In genomic region chr1:56482486-56482885, GRCh38 we compare ENCODE assay signal across 23 cellular contexts.
DNase-seq lines count a peak whose midpoint lies in the region; ATAC-seq, FAIRE-seq and TF ChIP-seq lines count a peak whose summit lies in the region.
"Had no signal": no experiment of that assay in that cellular context is flagged by ENCODE, and none has a peak within 500 bp of the region (broad histone marks: within the 10 kb centered on the region; RNA-seq: fewer than 3 reads in every experiment).

No MANE protein-coding gene starts in this region.

- intact Hi-C loops in GM12878 (cut with micrococcal nuclease; ENCODE audit: unreplicated experiment) = no loop called here
- intact Hi-C loops in HepG2 (cut with micrococcal nuclease; ENCODE audit: unreplicated experiment) = loop anchor here (1.0 kb wide), 1 partner anchor 12 kb away; no protein-coding TSS in a partner anchor
- intact Hi-C loops in natural killer cell (cut with micrococcal nuclease) = no loop called here

- H3K9me3 ChIP-seq in GM12878 (replicated peaks; ENCODE audit: control insufficient read depth, insufficient read depth, low read length) (no peaks in the 10 kb centered on the region), HepG2 (ENCODE audit: low read length) (no peaks in the 10 kb centered on the region)
- H3K9me3 ChIP-seq: BLaER1, Caco-2 had no signal

- H3K27me3 Mint-ChIP-seq in natural killer cell (ENCODE audit: low read depth in 2 of 2) = peaks cover 21 to 55% of the 10 kb centered on the region in 2 donors

- H3K27ac ChIP-seq in GM12878 (ENCODE audit: control insufficient read depth, insufficient read depth) (no peak overlapping the region), HepG2 (ENCODE audit: extremely low read length, insufficient read depth, low read length) (no peak overlapping the region)
- H3K27ac ChIP-seq: 22Rv1, BLaER1, C4-2B, GM23248 had no signal

- no peak for FAIRE-seq in GM12878 (lab: Jason Lieb, UNC)
- FAIRE-seq in HepG2 (lab: Jason Lieb, UNC) = peak; percentile 64
- FAIRE-seq: G401.6, GM18507, GM19239, H1 had no signal

- DNase-seq in DMS53 (lab: John Stamatoyannopoulos, UW) (peak; percentile 76), GM12878 (ENCODE audit: low read depth, low spot score) (no peak), HepG2 (ENCODE audit: low spot score) (peak; percentile 88), renal cortical epithelial cell (ENCODE audit: low read depth) (peak; percentile 52), DMS114 treated with DMSO at 0.1 percent for 48 hours (lab: John Stamatoyannopoulos, UW; ENCODE audit: unreplicated experiment) (no peak), natural killer cell (no peak), HK-2 (ENCODE audit: unreplicated experiment) (no peak)
- DNase-seq: Caco-2; CD4-positive, CD25-positive, alpha-beta regulatory T cell; CD8-positive, alpha-beta T cell; DND-41; GM23248; H7; HCEC 1CT had no signal

- POLR2A ChIA-PET in GM12878 (lab: Charles Lee) (interaction anchor here (0.7 kb wide), 1 partner anchor 83 kb away, joined by 3 read pairs; no protein-coding TSS in a partner anchor), HepG2 (lab: Yijun Ruan, JAX) (no interaction called here)

- peaks cover 0 to 2% of the 10 kb centered on the region in 2 donors for H3K9me3 Mint-ChIP-seq in natural killer cell
- H3K9me3 Mint-ChIP-seq: CD8-positive, alpha-beta T cell had no signal

- H3K36me3 Mint-ChIP-seq in natural killer cell = no peaks in the 10 kb centered on the region
- H3K36me3 Mint-ChIP-seq: CD4-positive, CD25-positive, alpha-beta regulatory T cell; CD8-positive, alpha-beta T cell had no signal

- H3K27ac Mint-ChIP-seq in natural killer cell = no peak overlapping the region
- H3K27ac Mint-ChIP-seq: B cell; CD4-positive, CD25-positive, alpha-beta regulatory T cell; CD8-positive, alpha-beta T cell had no signal

- TF ChIP-seq EP300 in GM12878 (IDR thresholded peaks at IDR 0.05; ENCODE audit: borderline replicate concordance in 1 of 2, control insufficient read depth in 1 of 2, low read depth in 2 of 2, low read length in 2 of 2) (no peak), HepG2 (IDR thresholded peaks at IDR 0.05; ENCODE audit: low read depth in 2 of 2, low read length in 2 of 2) (peak in 1 of 2 experiments; percentile 76; a peak in 2 of 4 replicates), HepG2 (CRISPR knock-in tag; IDR thresholded peaks at IDR 0.05; ENCODE audit: borderline replicate concordance) (no peak)

- SMC1A ChIA-PET in GM12878 (lab: Charles Lee; ENCODE audit: uncharacterized antibody, unreplicated experiment) = interaction anchor here (0.7 to 5.4 kb wide), 8 partner anchors 11 to 83 kb away, joined by 3 to 30 read pairs (median 8); no protein-coding TSS in a partner anchor

- WGBS in GM12878 (ENCODE audit: insufficient coverage, insufficient replicate concordance, low lambda C conversion rate, missing lambda C conversion rate) = 37% methylated on average over 1 of the region's 1 CpG
- 15% methylated on average over 1 of the region's 1 CpG for WGBS in HepG2 (ENCODE audit: low lambda C conversion rate)

- H4K20me1 ChIP-seq in GM12878 (ENCODE audit: control insufficient read depth, insufficient read depth) (no peaks in the 10 kb centered on the region; the same call in 1 of the 2 replicates), HepG2 (ENCODE audit: insufficient read depth, low read length) (no peaks in the 10 kb centered on the region)
- H4K20me1 ChIP-seq: BLaER1 had no signal

- RAD21 ChIA-PET in GM12878 (lab: Charles Lee; ENCODE audit: unreplicated experiment) = interaction anchor here (1.2 to 13.4 kb wide), 3 partner anchors 11 to 95 kb away, joined by 4 to 138 read pairs (median 63); partner anchors contain the start of gene PLPP3

- no TSS peak for BruUV-seq in GM12878 (replicated peaks; lab: Mats Ljungman, UMichigan)
- no TSS peak for BruUV-seq in HepG2 (replicated peaks; lab: Mats Ljungman, UMichigan)

- TF ChIP-seq CTCF in GM12878 (IDR thresholded peaks at IDR 0.05 in 2 of 3, conservative IDR thresholded peaks at IDR 0.05 in 1 of 3; ENCODE audit: control insufficient read depth in 2 of 3, extremely low read depth in 1 of 3, insufficient read depth in 1 of 3, low read depth in 3 of 3, low read length in 3 of 3) = no peak
- no peak for TF ChIP-seq CTCF in HepG2 (CRISPR knock-in tag; IDR thresholded peaks at IDR 0.05)
- TF ChIP-seq CTCF in natural killer cell (IDR thresholded peaks at IDR 0.05) = no peak

- CTCF ChIA-PET in GM12878 (lab: Yijun Ruan, JAX) = interaction anchor here (1.6 kb wide), 1 partner anchor 96 kb away, joined by 3 read pairs; no protein-coding TSS in a partner anchor
- CTCF ChIA-PET in HepG2 (lab: Yijun Ruan, JAX; ENCODE audit: low intra/inter-chr PET ratio, low total read pairs) = no interaction called here

- no peaks in the 10 kb centered on the region for H3K79me2 ChIP-seq in GM12878 (ENCODE audit: control insufficient read depth, insufficient read depth, low read length)
- H3K79me2 ChIP-seq in HepG2 (ENCODE audit: insufficient read depth, low read length) = no peaks in the 10 kb centered on the region

- H3K27me3 ChIP-seq in GM12878 (replicated peaks in 1 of 2; ENCODE audit: control insufficient read depth in 2 of 2, insufficient read depth in 2 of 2, low read length in 1 of 2) = peaks cover 0 to under 1% of the 10 kb centered on the region in 2 experiments; a peak in 1 of 4 replicates
- no peaks in the 10 kb centered on the region for H3K27me3 ChIP-seq in HepG2 (ENCODE audit: control insufficient read depth in 1 of 2, insufficient read depth in 2 of 2, low read length in 2 of 2)

- H3K4me3 ChIP-seq in GM12878 (no peak overlapping the region), HepG2 (replicated peaks in 1 of 3; ENCODE audit: insufficient read depth in 1 of 3, low read depth in 2 of 3, low read length in 3 of 3) (no peak overlapping the region; a peak in 1 of 6 replicates)
- H3K4me3 ChIP-seq: BLaER1, GM23248 had no signal

- no peaks in the 10 kb centered on the region for H3K4me1 Mint-ChIP-seq in natural killer cell
- H3K4me1 Mint-ChIP-seq: CD4-positive, CD25-positive, alpha-beta regulatory T cell had no signal

- H3K4me3 Mint-ChIP-seq in natural killer cell = no peak overlapping the region
- H3K4me3 Mint-ChIP-seq: B cell; CD4-positive, CD25-positive, alpha-beta regulatory T cell; CD8-positive, alpha-beta T cell had no signal

- H3K36me3 ChIP-seq in GM12878 (ENCODE audit: control insufficient read depth in 2 of 2, insufficient read depth in 2 of 2, low read length in 1 of 2) (no peaks in the 10 kb centered on the region), HepG2 (replicated peaks in 1 of 2; ENCODE audit: control insufficient read depth in 1 of 2, insufficient read depth in 2 of 2, low read length in 2 of 2) (no peaks in the 10 kb centered on the region)
- H3K36me3 ChIP-seq: BLaER1 had no signal

- TF ChIP-seq RAD21 in GM12878 (IDR thresholded peaks at IDR 0.05; ENCODE audit: insufficient read depth, low read depth, low read length) = no peak
- TF ChIP-seq RAD21 in HepG2 (CRISPR knock-in tag; IDR thresholded peaks at IDR 0.05) = no peak

- H3K4me2 ChIP-seq in GM12878 (ENCODE audit: control insufficient read depth, insufficient read depth) = no peak overlapping the region
- H3K4me2 ChIP-seq in HepG2 (ENCODE audit: low read depth, low read length) = no peak overlapping the region
- H3K4me2 ChIP-seq: BLaER1 had no signal

- H3K4me1 ChIP-seq in GM12878 (ENCODE audit: control insufficient read depth, insufficient read depth, low read length) (no peaks in the 10 kb centered on the region), HepG2 (ENCODE audit: insufficient read depth, low read length) (peaks cover 65% of the 10 kb centered on the region)
- H3K4me1 ChIP-seq: BLaER1 had no signal

- no peak for TF ChIP-seq POLR2A in GM12878 (IDR thresholded peaks at IDR 0.05; ENCODE audit: low read depth, low read length)
- TF ChIP-seq POLR2A in HepG2 (IDR thresholded peaks at IDR 0.05; ENCODE audit: insufficient read depth in 1 of 2, low read depth in 2 of 2, low read length in 2 of 2) = no peak

- H3K9ac ChIP-seq in GM12878 (ENCODE audit: control insufficient read depth, insufficient read depth, low read length) (no peak overlapping the region), HepG2 (ENCODE audit: insufficient read depth, low read depth, low read length) (no peak overlapping the region)
- H3K9ac ChIP-seq: BLaER1, GM23248 had no signal

- H2AFZ ChIP-seq in GM12878 (ENCODE audit: control insufficient read depth, low read depth, low read length) (no peak overlapping the region), HepG2 (ENCODE audit: low read length) (no peak overlapping the region)
- H2AFZ ChIP-seq: GM23248 had no signal

- in situ Hi-C loops in GM12878 (cut with MboI) = no loop called here
- in situ Hi-C loops in HepG2 (cut with HindIII; ENCODE audit: extremely low pct_ligation_motif_present, low pct_unique_long_range_greater_than_20kb) = no loop called here

- ATAC-seq in GM12878 (peak; percentile 36; the same call in 1 of the 3 replicates), HepG2 (no peak), natural killer cell (no peak), HG03196 (IDR thresholded peaks at IDR 0.05; ENCODE audit: unreplicated experiment) (no peak)
- ATAC-seq: CD8-positive, alpha-beta T cell had no signal

TF ChIP-seq in GM12878, 131 proteins besides CTCF, POLR2A, EP300 and RAD21:
- no peak for TF ChIP-seq CHD4 (IDR thresholded peaks at IDR 0.05)
- TF ChIP-seq NR2F1 (conservative IDR thresholded peaks at IDR 0.05) = 0 out of 2 replicates have a peak, but pooled peaks have one; percentile 28
- TF ChIP-seq BHLHE40 (IDR thresholded peaks at IDR 0.05; ENCODE audit: borderline replicate concordance in 1 of 2, low read depth in 2 of 2, low read length in 1 of 2) = peak in 1 of 2 experiments; percentile 78; a peak in 2 of 4 replicates

TF ChIP-seq in HepG2, 621 proteins besides CTCF, POLR2A, EP300 and RAD21 (continues in another document):
- TF ChIP-seq RBM39 (IDR thresholded peaks at IDR 0.05; ENCODE audit: low read depth, low read length, poor library complexity, severe bottlenecking) = no peak
- peak; percentile 25; the same call in 1 of the 2 replicates for TF ChIP-seq HDAC2 (CRISPR knock-in tag; IDR thresholded peaks at IDR 0.05)
- TF ChIP-seq, protein P1, sequence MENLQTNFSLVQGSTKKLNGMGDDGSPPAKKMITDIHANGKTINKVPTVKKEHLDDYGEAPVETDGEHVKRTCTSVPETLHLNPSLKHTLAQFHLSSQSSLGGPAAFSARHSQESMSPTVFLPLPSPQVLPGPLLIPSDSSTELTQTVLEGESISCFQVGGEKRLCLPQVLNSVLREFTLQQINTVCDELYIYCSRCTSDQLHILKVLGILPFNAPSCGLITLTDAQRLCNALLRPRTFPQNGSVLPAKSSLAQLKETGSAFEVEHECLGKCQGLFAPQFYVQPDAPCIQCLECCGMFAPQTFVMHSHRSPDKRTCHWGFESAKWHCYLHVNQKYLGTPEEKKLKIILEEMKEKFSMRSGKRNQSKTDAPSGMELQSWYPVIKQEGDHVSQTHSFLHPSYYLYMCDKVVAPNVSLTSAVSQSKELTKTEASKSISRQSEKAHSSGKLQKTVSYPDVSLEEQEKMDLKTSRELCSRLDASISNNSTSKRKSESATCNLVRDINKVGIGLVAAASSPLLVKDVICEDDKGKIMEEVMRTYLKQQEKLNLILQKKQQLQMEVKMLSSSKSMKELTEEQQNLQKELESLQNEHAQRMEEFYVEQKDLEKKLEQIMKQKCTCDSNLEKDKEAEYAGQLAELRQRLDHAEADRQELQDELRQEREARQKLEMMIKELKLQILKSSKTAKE (CRISPR knock-in tag; IDR thresholded peaks at IDR 0.05; ENCODE audit: borderline replicate concordance) = no peak
- TF ChIP-seq TEAD3 (CRISPR knock-in tag; optimal IDR thresholded peaks at IDR 0.05; ENCODE audit: borderline replicate concordance) = no peak
- TF ChIP-seq KMT2A (CRISPR knock-in tag; IDR thresholded peaks at IDR 0.05) = no peak

Comparison
In these comparisons a context has a peak if more than half of its experiments do, and no peak if none do; other contexts are left out.
1. DNase-seq: peak in DMS53 (single experiment), HepG2 (single experiment) and renal cortical epithelial cell (single experiment); none in GM12878 (single experiment), DMS114 treated with DMSO at 0.1 percent for 48 hours (single experiment), natural killer cell (single experiment) and HK-2 (single experiment).